ENCODE assay signal across 1 cellular context in the genomic region with DNA sequence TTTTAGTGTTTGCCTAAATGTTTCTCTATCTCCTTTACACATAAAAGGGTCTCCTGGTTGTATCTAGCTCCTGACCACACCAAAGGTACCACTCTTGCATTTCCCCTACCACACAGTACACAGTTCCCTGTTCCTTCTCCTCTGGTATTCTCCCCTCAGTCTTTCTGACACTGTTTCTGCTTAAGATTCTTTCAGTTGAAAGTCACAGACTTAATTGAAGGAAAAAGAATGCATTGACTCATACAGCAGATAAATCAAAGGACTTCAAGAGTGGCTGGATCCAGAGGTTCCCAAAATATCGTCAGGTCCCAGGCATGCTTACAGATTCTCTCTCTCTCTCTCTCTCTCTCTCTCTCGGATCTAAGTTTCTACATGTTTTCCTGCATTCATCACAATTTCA.
TF ChIP-seq lines count a peak whose summit lies in the region.

No MANE protein-coding gene starts in this region.

TF ChIP-seq in GM23338, 12 proteins besides CTCF, POLR2A, EP300 and RAD21 (continued from another document):
- TF ChIP-seq, protein P1, sequence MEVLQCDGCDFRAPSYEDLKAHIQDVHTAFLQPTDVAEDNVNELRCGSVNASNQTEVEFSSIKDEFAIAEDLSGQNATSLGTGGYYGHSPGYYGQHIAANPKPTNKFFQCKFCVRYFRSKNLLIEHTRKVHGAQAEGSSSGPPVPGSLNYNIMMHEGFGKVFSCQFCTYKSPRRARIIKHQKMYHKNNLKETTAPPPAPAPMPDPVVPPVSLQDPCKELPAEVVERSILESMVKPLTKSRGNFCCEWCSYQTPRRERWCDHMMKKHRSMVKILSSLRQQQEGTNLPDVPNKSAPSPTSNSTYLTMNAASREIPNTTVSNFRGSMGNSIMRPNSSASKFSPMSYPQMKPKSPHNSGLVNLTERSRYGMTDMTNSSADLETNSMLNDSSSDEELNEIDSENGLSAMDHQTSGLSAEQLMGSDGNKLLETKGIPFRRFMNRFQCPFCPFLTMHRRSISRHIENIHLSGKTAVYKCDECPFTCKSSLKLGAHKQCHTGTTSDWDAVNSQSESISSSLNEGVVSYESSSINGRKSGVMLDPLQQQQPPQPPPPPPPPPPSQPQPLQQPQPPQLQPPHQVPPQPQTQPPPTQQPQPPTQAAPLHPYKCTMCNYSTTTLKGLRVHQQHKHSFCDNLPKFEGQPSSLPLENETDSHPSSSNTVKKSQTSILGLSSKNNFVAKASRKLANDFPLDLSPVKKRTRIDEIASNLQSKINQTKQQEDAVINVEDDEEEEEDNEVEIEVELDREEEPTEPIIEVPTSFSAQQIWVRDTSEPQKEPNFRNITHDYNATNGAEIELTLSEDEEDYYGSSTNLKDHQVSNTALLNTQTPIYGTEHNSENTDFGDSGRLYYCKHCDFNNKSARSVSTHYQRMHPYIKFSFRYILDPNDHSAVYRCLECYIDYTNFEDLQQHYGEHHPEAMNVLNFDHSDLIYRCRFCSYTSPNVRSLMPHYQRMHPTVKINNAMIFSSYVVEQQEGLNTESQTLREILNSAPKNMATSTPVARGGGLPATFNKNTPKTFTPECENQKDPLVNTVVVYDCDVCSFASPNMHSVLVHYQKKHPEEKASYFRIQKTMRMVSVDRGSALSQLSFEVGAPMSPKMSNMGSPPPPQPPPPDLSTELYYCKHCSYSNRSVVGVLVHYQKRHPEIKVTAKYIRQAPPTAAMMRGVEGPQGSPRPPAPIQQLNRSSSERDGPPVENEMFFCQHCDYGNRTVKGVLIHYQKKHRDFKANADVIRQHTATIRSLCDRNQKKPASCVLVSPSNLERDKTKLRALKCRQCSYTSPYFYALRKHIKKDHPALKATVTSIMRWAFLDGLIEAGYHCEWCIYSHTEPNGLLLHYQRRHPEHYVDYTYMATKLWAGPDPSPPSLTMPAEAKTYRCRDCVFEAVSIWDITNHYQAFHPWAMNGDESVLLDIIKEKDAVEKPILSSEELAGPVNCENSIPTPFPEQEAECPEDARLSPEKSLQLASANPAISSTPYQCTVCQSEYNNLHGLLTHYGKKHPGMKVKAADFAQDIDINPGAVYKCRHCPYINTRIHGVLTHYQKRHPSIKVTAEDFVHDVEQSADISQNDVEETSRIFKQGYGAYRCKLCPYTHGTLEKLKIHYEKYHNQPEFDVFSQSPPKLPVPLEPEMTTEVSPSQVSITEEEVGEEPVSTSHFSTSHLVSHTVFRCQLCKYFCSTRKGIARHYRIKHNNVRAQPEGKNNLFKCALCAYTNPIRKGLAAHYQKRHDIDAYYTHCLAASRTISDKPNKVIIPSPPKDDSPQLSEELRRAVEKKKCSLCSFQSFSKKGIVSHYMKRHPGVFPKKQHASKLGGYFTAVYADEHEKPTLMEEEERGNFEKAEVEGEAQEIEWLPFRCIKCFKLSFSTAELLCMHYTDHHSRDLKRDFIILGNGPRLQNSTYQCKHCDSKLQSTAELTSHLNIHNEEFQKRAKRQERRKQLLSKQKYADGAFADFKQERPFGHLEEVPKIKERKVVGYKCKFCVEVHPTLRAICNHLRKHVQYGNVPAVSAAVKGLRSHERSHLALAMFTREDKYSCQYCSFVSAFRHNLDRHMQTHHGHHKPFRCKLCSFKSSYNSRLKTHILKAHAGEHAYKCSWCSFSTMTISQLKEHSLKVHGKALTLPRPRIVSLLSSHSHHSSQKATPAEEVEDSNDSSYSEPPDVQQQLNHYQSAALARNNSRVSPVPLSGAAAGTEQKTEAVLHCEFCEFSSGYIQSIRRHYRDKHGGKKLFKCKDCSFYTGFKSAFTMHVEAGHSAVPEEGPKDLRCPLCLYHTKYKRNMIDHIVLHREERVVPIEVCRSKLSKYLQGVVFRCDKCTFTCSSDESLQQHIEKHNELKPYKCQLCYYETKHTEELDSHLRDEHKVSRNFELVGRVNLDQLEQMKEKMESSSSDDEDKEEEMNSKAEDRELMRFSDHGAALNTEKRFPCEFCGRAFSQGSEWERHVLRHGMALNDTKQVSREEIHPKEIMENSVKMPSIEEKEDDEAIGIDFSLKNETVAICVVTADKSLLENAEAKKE (CRISPR knock-in tag; IDR thresholded peaks at IDR 0.05): no peak
- no peak for TF ChIP-seq ZNF114 (CRISPR knock-in tag; IDR thresholded peaks at IDR 0.05)
- TF ChIP-seq JUNB (IDR thresholded peaks at IDR 0.05; ENCODE audit: unreplicated experiment): no peak
- TF ChIP-seq NANOG (IDR thresholded peaks at IDR 0.05; ENCODE audit: borderline replicate concordance): no peak
- no peak for TF ChIP-seq CREB1 (CRISPR knock-in tag; IDR thresholded peaks at IDR 0.05; ENCODE audit: low read depth)
- TF ChIP-seq, protein P2, sequence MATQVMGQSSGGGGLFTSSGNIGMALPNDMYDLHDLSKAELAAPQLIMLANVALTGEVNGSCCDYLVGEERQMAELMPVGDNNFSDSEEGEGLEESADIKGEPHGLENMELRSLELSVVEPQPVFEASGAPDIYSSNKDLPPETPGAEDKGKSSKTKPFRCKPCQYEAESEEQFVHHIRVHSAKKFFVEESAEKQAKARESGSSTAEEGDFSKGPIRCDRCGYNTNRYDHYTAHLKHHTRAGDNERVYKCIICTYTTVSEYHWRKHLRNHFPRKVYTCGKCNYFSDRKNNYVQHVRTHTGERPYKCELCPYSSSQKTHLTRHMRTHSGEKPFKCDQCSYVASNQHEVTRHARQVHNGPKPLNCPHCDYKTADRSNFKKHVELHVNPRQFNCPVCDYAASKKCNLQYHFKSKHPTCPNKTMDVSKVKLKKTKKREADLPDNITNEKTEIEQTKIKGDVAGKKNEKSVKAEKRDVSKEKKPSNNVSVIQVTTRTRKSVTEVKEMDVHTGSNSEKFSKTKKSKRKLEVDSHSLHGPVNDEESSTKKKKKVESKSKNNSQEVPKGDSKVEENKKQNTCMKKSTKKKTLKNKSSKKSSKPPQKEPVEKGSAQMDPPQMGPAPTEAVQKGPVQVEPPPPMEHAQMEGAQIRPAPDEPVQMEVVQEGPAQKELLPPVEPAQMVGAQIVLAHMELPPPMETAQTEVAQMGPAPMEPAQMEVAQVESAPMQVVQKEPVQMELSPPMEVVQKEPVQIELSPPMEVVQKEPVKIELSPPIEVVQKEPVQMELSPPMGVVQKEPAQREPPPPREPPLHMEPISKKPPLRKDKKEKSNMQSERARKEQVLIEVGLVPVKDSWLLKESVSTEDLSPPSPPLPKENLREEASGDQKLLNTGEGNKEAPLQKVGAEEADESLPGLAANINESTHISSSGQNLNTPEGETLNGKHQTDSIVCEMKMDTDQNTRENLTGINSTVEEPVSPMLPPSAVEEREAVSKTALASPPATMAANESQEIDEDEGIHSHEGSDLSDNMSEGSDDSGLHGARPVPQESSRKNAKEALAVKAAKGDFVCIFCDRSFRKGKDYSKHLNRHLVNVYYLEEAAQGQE (IDR thresholded peaks at IDR 0.05; ENCODE audit: unreplicated experiment): no peak
- TF ChIP-seq STAT1 (IDR thresholded peaks at IDR 0.05; ENCODE audit: unreplicated experiment): no peak
- TF ChIP-seq ZNF331 (CRISPR knock-in tag; IDR thresholded peaks at IDR 0.05; ENCODE audit: low read depth): no peak
TF ChIP-seq in GM23338: peak in this region for 0.
